Comparison of ENCODE assay signal across 24 cellular contexts in genomic region chr1:180412583-180412982, GRCh38.
DNase-seq lines count a peak whose midpoint lies in the region; ATAC-seq, FAIRE-seq and TF ChIP-seq lines count a peak whose summit lies in the region.
"Had no signal": no experiment of that assay in that cellular context is flagged by ENCODE, and none has a peak within 500 bp of the region (broad histone marks: within the 10 kb centered on the region; RNA-seq: fewer than 3 reads in every experiment).

No MANE protein-coding gene starts in this region.

- H4K20me1 ChIP-seq in mammary epithelial cell (ENCODE audit: insufficient read depth, low read length) (no peaks in the 10 kb centered on the region), K562 (replicated peaks; ENCODE audit: control insufficient read depth, insufficient read depth, low read length) (no peaks in the 10 kb centered on the region)
- H4K20me1 ChIP-seq: BLaER1 treated with 17β-estradiol and CSF1 and Interleukin-3, amounts not matched to agents 10 nM and 100 nM had no signal

- BruUV-seq in MCF 10A (replicated peaks; lab: Mats Ljungman, UMichigan) (no TSS peak), mammary epithelial cell (replicated peaks; lab: Mats Ljungman, UMichigan) (no TSS peak), K562 (replicated peaks; lab: Mats Ljungman, UMichigan) (no TSS peak)

- POLR2A ChIA-PET in MCF 10A (lab: Yijun Ruan, JAX) = interaction anchor here (0.8 to 1.0 kb wide), 2 partner anchors 13 to 19 kb away, joined by 3 read pairs; no protein-coding TSS in a partner anchor
- POLR2A ChIA-PET in K562 (lab: Yijun Ruan, JAX) = interaction anchor here (0.6 to 0.9 kb wide), 3 partner anchors 19 to 234 kb away, joined by 3 to 5 read pairs (median 5); no protein-coding TSS in a partner anchor

- H3K9ac ChIP-seq in mammary epithelial cell (ENCODE audit: insufficient read depth, low read length) = no peak overlapping the region
- no peak overlapping the region for H3K9ac ChIP-seq in K562 (ENCODE audit: insufficient read depth in 1 of 2, low read depth in 2 of 2, low read length in 2 of 2)
- H3K9ac ChIP-seq: BLaER1 treated with 17β-estradiol and CSF1 and Interleukin-3, amounts not matched to agents 10 nM and 100 nM had no signal

- TF ChIP-seq EP300 in Ishikawa (IDR thresholded peaks at IDR 0.05; ENCODE audit: borderline replicate concordance) (no peak), K562 (IDR thresholded peaks at IDR 0.05; ENCODE audit: low read length) (no peak)

- dilution Hi-C loops in mammary epithelial cell (cut with HindIII; ENCODE audit: low sequenced_read_pairs) = no loop called here

- H3K4me1 Mint-ChIP-seq in MCF 10A (ENCODE audit: insufficient read depth, unreplicated experiment) = no peaks in the 10 kb centered on the region

- H3K9me3 ChIP-seq in mammary epithelial cell (replicated peaks; ENCODE audit: insufficient read depth, low read length) = no peaks in the 10 kb centered on the region
- H3K9me3 ChIP-seq in K562 (replicated peaks; ENCODE audit: control insufficient read depth, insufficient read depth, low read depth, low read length) = no peaks in the 10 kb centered on the region; the same call in 1 of the 2 replicates
- H3K9me3 ChIP-seq: BE2C had no signal

- no peak overlapping the region for H3K4me3 ChIP-seq in mammary epithelial cell (replicated peaks in 1 of 3; ENCODE audit: insufficient read depth in 1 of 3, low read depth in 2 of 3, low read length in 3 of 3)
- H3K4me3 ChIP-seq in K562 = no peak overlapping the region
- H3K4me3 ChIP-seq: BLaER1 treated with 17β-estradiol and CSF1 and Interleukin-3, amounts not matched to agents 10 nM and 100 nM; GM12878 had no signal

- no peaks in the 10 kb centered on the region for H3K27me3 Mint-ChIP-seq in MCF 10A (ENCODE audit: insufficient read depth, unreplicated experiment)
- H3K27me3 Mint-ChIP-seq: CD4-positive, alpha-beta T cell; CD8-positive, alpha-beta memory T cell had no signal

- intact Hi-C loops in MCF 10A (cut with micrococcal nuclease) = no loop called here
- intact Hi-C loops in mammary epithelial cell (cut with micrococcal nuclease) = no loop called here
- intact Hi-C loops in K562 (cut with micrococcal nuclease) = no loop called here

- TF ChIP-seq RAD21 in Ishikawa (IDR thresholded peaks at IDR 0.05; ENCODE audit: low read depth) (no peak), K562 (CRISPR knock-in tag; conservative IDR thresholded peaks at IDR 0.05 in 1 of 2, IDR thresholded peaks at IDR 0.05 in 1 of 2) (no peak)

- H3K4me1 ChIP-seq in mammary epithelial cell (ENCODE audit: insufficient read depth, low read length) (no peaks in the 10 kb centered on the region), K562 (replicated peaks in 1 of 2; ENCODE audit: control insufficient read depth in 2 of 2, insufficient read depth in 2 of 2, low read length in 2 of 2) (no peaks in the 10 kb centered on the region)
- H3K4me1 ChIP-seq: BE2C; BLaER1 treated with 17β-estradiol and CSF1 and Interleukin-3, amounts not matched to agents 10 nM and 100 nM had no signal

- H3K79me2 ChIP-seq in mammary epithelial cell (ENCODE audit: insufficient read depth, low read length) (peaks cover 19% of the 10 kb centered on the region), K562 (ENCODE audit: control insufficient read depth, insufficient read depth, low read length) (peaks cover 10% of the 10 kb centered on the region)

- H3K36me3 ChIP-seq in mammary epithelial cell (ENCODE audit: insufficient read depth, low read length) = peaks cover 7% of the 10 kb centered on the region
- H3K36me3 ChIP-seq in K562 (ENCODE audit: control insufficient read depth, insufficient read depth, low read length) = peaks cover 23% of the 10 kb centered on the region
- H3K36me3 ChIP-seq: BE2C had no signal

- H3K27ac ChIP-seq in mammary epithelial cell (ENCODE audit: insufficient read depth, low read depth, low read length) (no peak overlapping the region), K562 (ENCODE audit: extremely low read depth, low read depth, low read length) (no peak overlapping the region)
- H3K27ac ChIP-seq: 22Rv1; BLaER1 treated with 17β-estradiol and CSF1 and Interleukin-3, amounts not matched to agents 10 nM and 100 nM had no signal

- H2AFZ ChIP-seq in mammary epithelial cell (ENCODE audit: low read depth, low read length) (no peak overlapping the region), K562 (ENCODE audit: low read depth, low read length) (no peak overlapping the region)

- no peak for FAIRE-seq in K562 (lab: Jason Lieb, UNC)
- FAIRE-seq: A204.1, GM12878, GM19239 had no signal

- WGBS in mammary epithelial cell (ENCODE audit: low coverage, missing lambda C conversion rate) = 95% methylated on average over 4 of the region's 4 CpGs
- WGBS in K562 (ENCODE audit: insufficient coverage, low coverage, missing lambda C conversion rate) = 98% methylated on average over 4 of the region's 4 CpGs

- H3K4me2 ChIP-seq in mammary epithelial cell (ENCODE audit: insufficient read depth, low read depth, low read length) (no peak overlapping the region), K562 (ENCODE audit: insufficient read depth, low read length) (no peak overlapping the region)
- H3K4me2 ChIP-seq: BLaER1 treated with 17β-estradiol and CSF1 and Interleukin-3, amounts not matched to agents 10 nM and 100 nM had no signal

- TF ChIP-seq POLR2A in K562 (conservative IDR thresholded peaks at IDR 0.05) = no peak

- TF ChIP-seq CTCF in MCF 10A (IDR thresholded peaks at IDR 0.05; ENCODE audit: unreplicated experiment) (no peak), mammary epithelial cell (conservative IDR thresholded peaks at IDR 0.05 in 1 of 2, IDR thresholded peaks at IDR 0.05 in 1 of 2; ENCODE audit: extremely low read depth in 1 of 2, insufficient read depth in 1 of 2, low read depth in 1 of 2, low read length in 2 of 2) (no peak), K562 (IDR thresholded peaks at IDR 0.05 in 2 of 3, conservative IDR thresholded peaks at IDR 0.05 in 1 of 3; ENCODE audit: insufficient read depth in 2 of 3, low read depth in 1 of 3, low read length in 3 of 3) (no peak)

- H3K9me1 ChIP-seq in K562 (ENCODE audit: control insufficient read depth, insufficient read depth, low read length) = no peaks in the 10 kb centered on the region

- in situ Hi-C loops in mammary epithelial cell (cut with MboI; ENCODE audit: low sequenced_read_pairs in 2 of 2) (loop anchor here in 1 of 2 donors (10.0 kb wide), 1 partner anchor 158 kb away; no protein-coding TSS in a partner anchor), K562 (cut with MboI) (loop anchor here (5.0 to 10.0 kb wide), 2 partner anchors 225 to 708 kb away; no protein-coding TSS in a partner anchor)

- H3K27me3 ChIP-seq in mammary epithelial cell (ENCODE audit: insufficient read depth, low read length) (no peaks in the 10 kb centered on the region), K562 (ENCODE audit: control insufficient read depth in 2 of 2, insufficient read depth in 2 of 2, low read length in 2 of 2) (no peaks in the 10 kb centered on the region)
- H3K27me3 ChIP-seq: BE2C; BLaER1 treated with 17β-estradiol and CSF1 and Interleukin-3, amounts not matched to agents 10 nM and 100 nM had no signal

- H3K9me3 Mint-ChIP-seq in MCF 10A (ENCODE audit: unreplicated experiment) = no peaks in the 10 kb centered on the region

- H3K36me3 Mint-ChIP-seq in MCF 10A (ENCODE audit: insufficient read depth, unreplicated experiment) = peaks cover 40% of the 10 kb centered on the region

- no peak overlapping the region for H3K27ac Mint-ChIP-seq in MCF 10A (ENCODE audit: low read depth, unreplicated experiment)
- H3K27ac Mint-ChIP-seq: CD14-positive monocyte; CD4-positive, alpha-beta T cell; CD8-positive, alpha-beta memory T cell had no signal

- no peak for ATAC-seq in K562
- ATAC-seq: GM12878 had no signal

- H3K4me3 Mint-ChIP-seq in MCF 10A (ENCODE audit: unreplicated experiment) = no peak overlapping the region
- H3K4me3 Mint-ChIP-seq: CD14-positive monocyte; CD4-positive, alpha-beta T cell; CD8-positive, alpha-beta memory T cell had no signal

- DNase-seq in MCF 10A (ENCODE audit: unreplicated experiment) = peak; percentile 7
- no peak for DNase-seq in mammary epithelial cell
- no peak for DNase-seq in K562 (ENCODE audit: extremely low read depth in 1 of 4, low spot score in 3 of 4)
- DNase-seq in activated naive CD4-positive, alpha-beta T cell treated with Interleukin-2 at 50 U/mL for 16 hours = no peak
- no peak for DNase-seq in putamen (ENCODE audit: low spot score)
- DNase-seq: ACHN; AML-193; BE2C; CD4-positive, alpha-beta T cell; CD8-positive, alpha-beta memory T cell; DMS 273 treated with DMSO at 0.1 percent for 48 hours; DMS79; EL; GDM1; GOT3; H7; HCEC 1CT had no signal

- CTCF ChIA-PET in MCF 10A (lab: Yijun Ruan, JAX) (interaction anchor here (0.6 to 6.6 kb wide), 7 partner anchors 9 to 234 kb away, joined by 3 to 30 read pairs (median 3); no protein-coding TSS in a partner anchor), mammary epithelial cell (lab: Charles Lee; ENCODE audit: low non-redundant PET) (no interaction called here), K562 (lab: Yijun Ruan, JAX; ENCODE audit: low intra/inter-chr PET ratio) (interaction anchor here (1.2 kb wide), 1 partner anchor 160 kb away, joined by 5 read pairs; no protein-coding TSS in a partner anchor)

TF ChIP-seq in Ishikawa, 13 proteins besides CTCF, POLR2A, EP300 and RAD21 (continues in another document):
- TF ChIP-seq CEBPB (IDR thresholded peaks at IDR 0.05) (peak; percentile 50; the same call in 1 of the 2 replicates), TAF1 (IDR thresholded peaks at IDR 0.05; ENCODE audit: low read depth) (no peak), TEAD4 (IDR thresholded peaks at IDR 0.05) (no peak), USF1 (IDR thresholded peaks at IDR 0.05) (no peak), NFIC (IDR thresholded peaks at IDR 0.05) (no peak), CREB1 (IDR thresholded peaks at IDR 0.05; ENCODE audit: low read depth) (no peak)

TF ChIP-seq in K562, 482 proteins besides CTCF, POLR2A, EP300 and RAD21:
- TF ChIP-seq CEBPB (tag; IDR thresholded peaks at IDR 0.05) (peak; percentile 58), BRCA1 (IDR thresholded peaks at IDR 0.05) (no peak), BRCA1 (CRISPR knock-in tag; IDR thresholded peaks at IDR 0.05) (no peak), CEBPG (CRISPR knock-in tag; IDR thresholded peaks at IDR 0.05) (no peak), CEBPG (tag; conservative IDR thresholded peaks at IDR 0.05 in 1 of 2, IDR thresholded peaks at IDR 0.05 in 1 of 2) (peak in 1 of 2 experiments; percentile 62; a peak in 2 of 4 replicates)
